In genomic region chr20:21514553-21515251, GRCh38 we compare ENCODE assay signal across 12 cellular contexts. TPM values are rescaled to one million over a fixed set of nuclear protein-coding genes. Genes with fewer than 3 reads are reported as not detected.
DNase-seq lines count a peak whose midpoint lies in the region; ATAC-seq and TF ChIP-seq lines count a peak whose summit lies in the region.
"Had no signal": no experiment of that assay in that cellular context is flagged by ENCODE, and none has a peak within 500 bp of the region (broad histone marks: within the 10 kb centered on the region; RNA-seq: fewer than 3 reads in every experiment).

No MANE protein-coding gene starts in this region.

- no peak for TF ChIP-seq CTCF in heart right ventricle (IDR thresholded peaks at IDR 0.05)

- H3K9me3 ChIP-seq in heart right ventricle (no peaks in the 10 kb centered on the region), SJSA1 (replicated peaks) (no peaks in the 10 kb centered on the region)

- 2% methylated on average over 38 to 39 of the region's 39 CpGs for WGBS in heart right ventricle, 2 donors
- WGBS in urinary bladder, result 2% methylated on average over 39 of the region's 39 CpGs

- ATAC-seq in heart right ventricle (no peak), Right ventricle myocardium inferior (no peak), GM21576 (IDR thresholded peaks at IDR 0.05; ENCODE audit: unreplicated experiment) (no peak), GM18873 (IDR thresholded peaks at IDR 0.05; ENCODE audit: low FRiP score, unreplicated experiment) (no peak)

- peaks cover 16 to 76% (median 51%) of the 10 kb centered on the region in 9 donors for H3K4me1 ChIP-seq in heart right ventricle
- H3K4me1 ChIP-seq in SJSA1 (replicated peaks), result peaks cover 12% of the 10 kb centered on the region
- peaks cover 6% of the 10 kb centered on the region for H3K4me1 ChIP-seq in urinary bladder (ENCODE audit: insufficient read depth)

- no peaks in the 10 kb centered on the region for H3K36me3 ChIP-seq in heart right ventricle
- H3K36me3 ChIP-seq in SJSA1, result peaks cover 28% of the 10 kb centered on the region
- no peaks in the 10 kb centered on the region for H3K36me3 ChIP-seq in urinary bladder (ENCODE audit: insufficient read depth)

- H3K27ac ChIP-seq in heart right ventricle (no peak overlapping the region), SJSA1 (peak overlapping the region; percentile 66), urinary bladder (ENCODE audit: low read depth) (no peak overlapping the region)
- H3K27ac ChIP-seq: PC-9 had no signal

- H3K27me3 ChIP-seq in heart right ventricle (peaks cover 57 to 100% (median 100%) of the 10 kb centered on the region in 7 donors), SJSA1 (replicated peaks) (no peaks in the 10 kb centered on the region)

- intact Hi-C loops in heart right ventricle (cut with DNase I) (loop anchor here in 1 of 10 donors (10.0 kb wide), 1 partner anchor 60 kb away; no protein-coding TSS in a partner anchor), Right ventricle myocardium inferior (cut with DNase I) (no loop called here)

- DNase-seq in heart right ventricle, result no peak
- no peak for DNase-seq in Right ventricle myocardium inferior (ENCODE audit: missing footprints)
- DNase-seq in SJSA1 (ENCODE audit: low read depth in 1 of 2, low spot score in 2 of 2), result peak; percentile 66 to 78
- peak; percentile 82 for DNase-seq in iPS-NIHi7 (ENCODE audit: extremely low spot score)
- no peak for DNase-seq in hepatic stellate cell (ENCODE audit: low spot score)
- DNase-seq: cerebellar nuclear complex, Karpas-422, PC-9 had no signal

- peak overlapping the region in 7 of 10 donors; percentile 15 to 44 (median 24) for H3K4me3 ChIP-seq in heart right ventricle
- H3K4me3 ChIP-seq in SJSA1, result peak overlapping the region; percentile 82
- H3K4me3 ChIP-seq in urinary bladder (ENCODE audit: low read depth, low read length), result peak overlapping the region; percentile 35
- H3K4me3 ChIP-seq: PC-9 had no signal

RNA-seq across cellular contexts. Expression of gene NKX2-2, which starts 0.8 kb away (rescaled TPM):
- total RNA-seq in heart right ventricle (not detected), Right ventricle myocardium inferior (not detected), urinary bladder (not detected)
- polyA plus RNA-seq in heart right ventricle (not detected), urinary bladder (not detected)
- 5.7 and 19.8 TPM in 2 replicates for total RNA-seq in SJSA1 (2014; rRNA removed; shearing (Covaris generic))
- total RNA-seq: left lobe of liver, PC-9 had no signal

Comparison
In these comparisons a context has a peak if more than half of its experiments do, and no peak if none do; other contexts are left out.
1. DNase-seq: peak in SJSA1 (2 of 2) and iPS-NIHi7 (single experiment); none in heart right ventricle (0 of 2), Right ventricle myocardium inferior (single experiment) and hepatic stellate cell (single experiment).
2. H3K4me3 ChIP-seq: peak in every context shown above with its lines; median percentile 82 in SJSA1; 35 in urinary bladder; 24 in heart right ventricle.